8 cellular contexts compared by ENCODE assay signal in genomic region chr9:35828716-35829083, GRCh38. TPM values are rescaled to one million over a fixed set of nuclear protein-coding genes. Genes with fewer than 3 reads are reported as not detected.
DNase-seq lines count a peak whose midpoint lies in the region; ATAC-seq, FAIRE-seq and TF ChIP-seq lines count a peak whose summit lies in the region.

A gene with protein sequence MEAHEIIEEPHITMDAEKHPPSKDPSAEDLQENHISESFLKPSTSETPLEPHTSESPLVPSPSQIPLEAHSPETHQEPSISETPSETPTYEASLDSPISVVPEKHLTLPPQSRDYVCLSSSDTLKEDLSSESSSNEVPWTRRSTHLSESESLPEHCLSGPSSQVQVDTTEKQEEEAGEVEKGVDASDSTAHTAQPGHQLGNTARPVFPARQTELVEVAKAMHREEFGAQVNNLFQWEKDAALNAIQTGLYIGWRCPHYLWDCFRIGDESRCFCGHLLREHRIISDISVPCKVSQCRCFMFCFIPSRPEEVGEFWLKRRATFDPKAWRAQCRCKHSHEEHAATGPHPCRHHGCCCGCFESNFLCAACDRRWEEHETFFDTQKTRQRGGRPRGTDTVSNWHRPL (minus strand): TSS chr9:35828732. CDS start chr9:35826161, 2,571 bp downstream.

- H3K4me2 ChIP-seq in A549: peak within 1 kb of the TSS; percentile 96
- peak within 1 kb of the TSS; percentile 86 to 90 for H3K4me2 ChIP-seq in H1 (ENCODE audit: insufficient read depth in 1 of 2, low read depth in 2 of 2, low read length in 2 of 2)

- H3K18ac ChIP-seq in H1 (ENCODE audit: extremely low read depth, low read length): peak within 1 kb of the TSS; percentile 81

- no peak within 1 kb of the TSS for H3K23ac ChIP-seq in H1 (ENCODE audit: insufficient read length)

- H2AK5ac ChIP-seq in H1 (ENCODE audit: low read depth, low read length): no peak within 1 kb of the TSS

- peak within 1 kb of the TSS; percentile 43 for H3K56ac ChIP-seq in H1 (replicated peaks; ENCODE audit: insufficient read length, low read depth, low read length)

- CTCF ChIA-PET in A549 (lab: Yijun Ruan, JAX) (interaction anchor here (0.6 to 5.6 kb wide), 9 partner anchors 10 to 117 kb away, joined by 3 to 59 read pairs (median 3); partner anchors contain the start of genes HINT2, SPAAR and SPAG8), H1 (lab: Charles Lee; ENCODE audit: partially characterized antibody) (interaction anchor here (0.7 to 10.6 kb wide), 7 partner anchors 12 to 77 kb away, joined by 3 to 172 read pairs (median 62); partner anchors contain the start of genes HINT2 and SPAG8)

- no peak for TF ChIP-seq CTCF in A549 (IDR thresholded peaks at IDR 0.05)
- no peak for TF ChIP-seq CTCF in H1 (IDR thresholded peaks at IDR 0.05; ENCODE audit: control extremely low read depth in 1 of 3, insufficient read depth in 1 of 3, low read depth in 1 of 3, low read length in 3 of 3)

- POLR2A ChIA-PET in A549 (lab: Yijun Ruan, JAX) (interaction anchor here (1.5 kb wide), 1 partner anchor 14 kb away, joined by 4 read pairs; the partner anchor contains the start of gene HINT2), H1 (lab: Charles Lee; ENCODE audit: partially characterized antibody) (interaction anchor here (0.6 to 2.7 kb wide), 6 partner anchors 15 to 53 kb away, joined by 3 to 13 read pairs (median 4); partner anchors contain the start of genes HINT2, NPR2 and SPAG8)

- H3K4me1 ChIP-seq in A549: peaks cover 4% of the 10 kb centered on the region; the same call in 2 of the 3 replicates
- peaks cover 15% of the 10 kb centered on the region for H3K4me1 ChIP-seq in SJCRH30
- H3K4me1 ChIP-seq in H1 (replicated peaks in 1 of 4; ENCODE audit: control insufficient read depth in 3 of 4, insufficient read depth in 4 of 4, low read length in 3 of 4): peaks cover 2 to 16% (median 6%) of the 10 kb centered on the region in 4 experiments

- no peak within 1 kb of the TSS for H3K4ac ChIP-seq in H1 (replicated peaks; ENCODE audit: insufficient read length, low read depth, low read length)

- H4K5ac ChIP-seq in H1 (ENCODE audit: insufficient read length, low read depth, low read length): peak within 1 kb of the TSS; percentile 23

- DNase-seq in A549 (ENCODE audit: low read depth in 1 of 2, low spot score in 1 of 2) (no peak), SJCRH30 (no peak), H1 (ENCODE audit: low read depth in 1 of 2, low spot score in 2 of 2) (peak in 1 of 2 experiments; percentile 87), GOT3 (lab: John Stamatoyannopoulos, UW) (no peak), NCI-H187 (lab: John Stamatoyannopoulos, UW) (no peak)
- no peak for DNase-seq in natural killer cell treated with Interleukin-12 subunit alpha and Interleukin-12 subunit beta and Interleukin-15 and Interleukin-18, amount 100 ng/mL, for 72 hours (ENCODE audit: low spot score)

- no peak within 1 kb of the TSS for H3K14ac ChIP-seq in H1 (ENCODE audit: insufficient read length)

- H2BK20ac ChIP-seq in H1 (ENCODE audit: low read length): 0 out of 2 replicates have a peak within 1 kb of the TSS, but pooled peaks have one; percentile 72

- no peaks in the 10 kb centered on the region for H3K36me3 Mint-ChIP-seq in natural killer cell treated with Interleukin-12 subunit alpha and Interleukin-12 subunit beta and Interleukin-15 and Interleukin-18, amount 100 ng/mL, for 72 hours

- peak within 1 kb of the TSS; percentile 60 to 69 for H3K27ac Mint-ChIP-seq in natural killer cell treated with Interleukin-12 subunit alpha and Interleukin-12 subunit beta and Interleukin-15 and Interleukin-18, amount 100 ng/mL, for 72 hours

- ATAC-seq in A549: peak; percentile 36 to 42; a peak in 4 of 6 replicates
- ATAC-seq in GM19351 (IDR thresholded peaks at IDR 0.05; ENCODE audit: unreplicated experiment): peak; percentile 7
- ATAC-seq in natural killer cell treated with Interleukin-12 subunit alpha and Interleukin-12 subunit beta and Interleukin-15 and Interleukin-18, amount 100 ng/mL, for 72 hours: peak; percentile 3 to 25
- no peak for ATAC-seq in esophagus mucosa

- peak within 1 kb of the TSS; percentile 76; the same call in 1 of the 2 replicates for H2BK5ac ChIP-seq in H1 (ENCODE audit: low read depth, low read length)

- H3K27me3 Mint-ChIP-seq in natural killer cell treated with Interleukin-12 subunit alpha and Interleukin-12 subunit beta and Interleukin-15 and Interleukin-18, amount 100 ng/mL, for 72 hours: no peaks in the 10 kb centered on the region

- no peaks in the 10 kb centered on the region for H3K79me1 ChIP-seq in H1 (ENCODE audit: low read depth, low read length)

- no peaks in the 10 kb centered on the region for H3K9me3 ChIP-seq in A549
- no peaks in the 10 kb centered on the region for H3K9me3 ChIP-seq in SJCRH30 (replicated peaks)
- no peaks in the 10 kb centered on the region for H3K9me3 ChIP-seq in H1 (ENCODE audit: insufficient read depth in 2 of 2, low read depth in 1 of 2, low read length in 1 of 2)

- H3K4me1 Mint-ChIP-seq in natural killer cell treated with Interleukin-12 subunit alpha and Interleukin-12 subunit beta and Interleukin-15 and Interleukin-18, amount 100 ng/mL, for 72 hours (ENCODE audit: low read depth in 2 of 2): peaks cover 15 to 19% of the 10 kb centered on the region in 2 donors

- TF ChIP-seq RAD21 in A549 (conservative IDR thresholded peaks at IDR 0.05 in 1 of 2, IDR thresholded peaks at IDR 0.05 in 1 of 2) (no peak), H1 (IDR thresholded peaks at IDR 0.05 in 1 of 2, conservative IDR thresholded peaks at IDR 0.05 in 1 of 2; ENCODE audit: low read depth in 2 of 2, low read length in 2 of 2) (no peak)

- no peaks in the 10 kb centered on the region for H4K20me1 ChIP-seq in H1 (replicated peaks in 1 of 2; ENCODE audit: control insufficient read depth in 1 of 2, insufficient read depth in 2 of 2, low read length in 2 of 2)

- H2BK12ac ChIP-seq in H1 (ENCODE audit: low read depth, low read length): 0 out of 2 replicates have a peak within 1 kb of the TSS, but pooled peaks have one; percentile 35

- no peak for TF ChIP-seq EP300 in A549 (IDR thresholded peaks at IDR 0.05)
- no peak for TF ChIP-seq EP300 in H1 (IDR thresholded peaks at IDR 0.05; ENCODE audit: borderline replicate concordance in 1 of 2, low read depth in 2 of 2, low read length in 2 of 2)

- peak within 1 kb of the TSS; percentile 84 to 91 for H3K27ac ChIP-seq in A549
- H3K27ac ChIP-seq in SJCRH30: peak within 1 kb of the TSS; percentile 39; the same call in 1 of the 2 replicates
- H3K27ac ChIP-seq in H1 (ENCODE audit: low read depth, low read length): no peak within 1 kb of the TSS; the same call in 1 of the 2 replicates

- H2BK120ac ChIP-seq in H1 (replicated peaks; ENCODE audit: low read depth, low read length): no peak within 1 kb of the TSS

- peak within 1 kb of the TSS; percentile 75 for H4K91ac ChIP-seq in H1 (replicated peaks; ENCODE audit: insufficient read length, low read length)

- 0% methylated on average over 11 of the region's 21 CpGs for WGBS in A549 (ENCODE audit: missing lambda C conversion rate)
- WGBS in H1 (ENCODE audit: extremely low coverage in 1 of 2, insufficient coverage in 1 of 2, insufficient read length in 1 of 2, insufficient replicate concordance in 2 of 2, low coverage in 1 of 2, low lambda C conversion rate in 2 of 2, missing lambda C conversion rate in 1 of 2), 2 experiments: 4% methylated on average over 21 of the region's 21 CpGs; no CpG with 5 or more reads in 1 of the 2 experiments

- peaks cover 10% of the 10 kb centered on the region for H3K23me2 ChIP-seq in H1 (ENCODE audit: low read depth, low read length)

- H3K4me3 Mint-ChIP-seq in natural killer cell treated with Interleukin-12 subunit alpha and Interleukin-12 subunit beta and Interleukin-15 and Interleukin-18, amount 100 ng/mL, for 72 hours: peak within 1 kb of the TSS; percentile 97

- H3K36me3 ChIP-seq in SJCRH30: no peaks in the 10 kb centered on the region
- H3K36me3 ChIP-seq in H1 (ENCODE audit: control insufficient read depth in 2 of 4, insufficient read depth in 4 of 4, low read length in 3 of 4): no peaks in the 10 kb centered on the region

- no peak for TF ChIP-seq POLR2A in A549 (IDR thresholded peaks at IDR 0.05; ENCODE audit: low read length)
- TF ChIP-seq POLR2A in H1 (IDR thresholded peaks at IDR 0.05; ENCODE audit: control extremely low read depth in 1 of 2, low read depth in 2 of 2, low read length in 2 of 2): no peak

- H3K9ac ChIP-seq in H1 (replicated peaks in 1 of 4; ENCODE audit: extremely low read depth in 1 of 4, low read depth in 3 of 4, low read length in 3 of 4): peak within 1 kb of the TSS in 3 of 4 experiments; percentile 40 to 52 (median 51); a peak in 5 of 7 replicates

- no peaks in the 10 kb centered on the region for H3K9me3 Mint-ChIP-seq in natural killer cell treated with Interleukin-12 subunit alpha and Interleukin-12 subunit beta and Interleukin-15 and Interleukin-18, amount 100 ng/mL, for 72 hours

- H4K8ac ChIP-seq in H1 (ENCODE audit: extremely low read depth, insufficient read depth, low read length): no peak within 1 kb of the TSS

- H3K4me3 ChIP-seq in A549: peak within 1 kb of the TSS; percentile 80
- H3K4me3 ChIP-seq in SJCRH30: peak within 1 kb of the TSS; percentile 90
- peak within 1 kb of the TSS; percentile 51 to 83 (median 68) for H3K4me3 ChIP-seq in H1 (ENCODE audit: extremely low read depth in 1 of 4, insufficient read depth in 2 of 4, low read depth in 3 of 4, low read length in 4 of 4)

- H3K27me3 ChIP-seq in SJCRH30 (no peaks in the 10 kb centered on the region), H1 (replicated peaks in 1 of 4; ENCODE audit: control insufficient read depth in 3 of 4, extremely low read depth in 1 of 4, insufficient read depth in 3 of 4, low read length in 3 of 4) (no peaks in the 10 kb centered on the region)

- peak within 1 kb of the TSS; percentile 97 for H2AFZ ChIP-seq in H1 (ENCODE audit: low read length)

- FAIRE-seq in A549 (lab: Jason Lieb, UNC) (no peak), H1 (lab: Jason Lieb, UNC) (no peak)

- H3K79me2 ChIP-seq in H1 (ENCODE audit: control insufficient read depth in 1 of 2, insufficient read depth in 2 of 2, low read length in 2 of 2): no peaks in the 10 kb centered on the region

- H2BK15ac ChIP-seq in H1 (ENCODE audit: low read length): no peak within 1 kb of the TSS

RNA-seq across cellular contexts. Expression of the gene that starts here (rescaled TPM):
- not detected in 2 replicates for polyA plus RNA-seq in A549 (2011; rRNA removed)
- polyA plus RNA-seq in A549 (2012; cell fraction: cytosol; rRNA removed): not detected in 2 replicates
- not detected in 2 replicates for polyA plus RNA-seq in A549 (2012; cell fraction: nucleus; rRNA removed)
- not detected in 3 replicates for polyA plus RNA-seq in A549 (2017; fragmentation: RNase III; extraction: RNeasy Plus Mini Kit Qiagen cat#74134 plus additional on column Dnase treatment)
- polyA minus RNA-seq in A549 (2011; rRNA and poly(A)+ RNA removed): not detected in 2 replicates
- total RNA-seq in SJCRH30 (2014; rRNA removed; shearing (Covaris generic)): not detected in 2 replicates
- not detected in 2 replicates for total RNA-seq in H1 (2021; fragmentation: NEBNext Ultra II Directional; extraction: Animal tissue kit (Norgen Biotek cat#: 25700))
- polyA plus RNA-seq in H1 (2011; rRNA removed): 0.03 TPM in 1 of 2 replicates, not detected in the other
- 0.06 TPM for polyA plus RNA-seq in H1 (2011; cell fraction: cytosol; rRNA removed)
- not detected for polyA plus RNA-seq in H1 (2011; cell fraction: nucleus; rRNA removed)
- polyA plus RNA-seq in H1 (2012, experiment 1 of 2): 0.05 to 0.08 TPM in 2 of 4 replicates, not detected in the others
- polyA plus RNA-seq in H1 (2012, experiment 2 of 2): not detected
- not detected for polyA plus RNA-seq in H1 (2013, experiment 1 of 2)
- polyA plus RNA-seq in H1 (2013, experiment 2 of 2): not detected
- 0.09 TPM in 1 of 2 replicates, not detected in the other for polyA minus RNA-seq in H1 (2011; rRNA and poly(A)+ RNA removed)
- not detected for polyA minus RNA-seq in H1 (2011; cell fraction: cytosol; rRNA and poly(A)+ RNA removed)
- not detected for polyA minus RNA-seq in H1 (2011; cell fraction: nucleus; rRNA and poly(A)+ RNA removed)
- not detected for total RNA-seq in natural killer cell treated with Interleukin-12 subunit alpha and Interleukin-12 subunit beta and Interleukin-15 and Interleukin-18, amount 100 ng/mL, for 72 hours
- not detected for total RNA-seq in esophagus mucosa

Comparison
In these comparisons a context has a peak if more than half of its experiments do, and no peak if none do; other contexts are left out.
1. Peak in ATAC-seq, H3K4me3 ChIP-seq, H3K27ac ChIP-seq and H3K4me2 ChIP-seq in A549; RNA of the gene not detected or under 1 TPM.
2. Peak in ATAC-seq in natural killer cell treated with Interleukin-12 subunit alpha and Interleukin-12 subunit beta and Interleukin-15 and Interleukin-18, amount 100 ng/mL, for 72 hours; RNA of the gene not detected or under 1 TPM.